8 cellular contexts compared by ENCODE assay signal in the genomic region with DNA sequence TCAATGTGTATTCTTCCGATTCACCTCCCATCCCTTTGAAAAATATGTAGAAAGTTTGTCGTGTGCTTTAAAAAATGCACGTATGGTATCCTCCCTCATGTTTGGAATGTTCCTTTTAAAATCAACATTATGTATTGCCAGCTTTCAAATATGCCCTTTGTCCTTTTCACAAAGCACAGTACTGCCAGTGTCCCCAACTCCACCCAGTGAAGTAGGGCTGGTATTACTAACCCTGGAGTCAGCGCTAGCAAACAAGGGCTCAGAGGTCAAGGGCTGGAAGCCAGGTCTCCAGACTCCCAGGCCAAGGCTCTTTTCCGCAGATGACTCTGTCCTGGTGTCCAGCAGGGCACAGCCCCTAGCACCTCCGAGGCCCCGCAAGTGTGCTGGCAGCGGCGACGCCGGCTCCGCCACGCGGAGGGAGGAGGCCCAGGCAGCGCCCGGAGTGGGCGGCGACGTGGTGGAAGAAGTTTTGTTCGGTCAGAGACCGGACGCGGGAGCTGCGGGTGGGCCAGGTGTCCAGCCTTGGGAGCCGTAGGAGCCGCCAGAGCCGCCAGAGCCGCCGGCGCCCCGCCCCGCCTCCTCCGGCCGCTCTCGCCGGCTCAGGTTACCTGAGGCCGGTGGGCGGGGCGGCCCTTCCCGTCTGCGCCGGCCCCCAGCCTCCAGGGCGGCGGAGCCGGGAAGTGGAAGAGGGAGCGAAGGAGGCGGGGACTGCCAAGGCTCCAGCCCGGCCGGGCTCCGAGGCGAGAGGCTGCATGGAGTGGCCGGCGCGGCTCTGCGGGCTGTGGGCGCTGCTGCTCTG. TPM values are rescaled to one million over a fixed set of nuclear protein-coding genes. Genes with fewer than 3 reads are reported as not detected.
A peak's percentile ranks its signal among the peaks of the same experiment; 100 is the strongest.
DNase-seq lines count a peak whose midpoint lies in the region; ATAC-seq and TF ChIP-seq lines count a peak whose summit lies in the region.

TSS of gene IL13RA1 (plus strand) at position 720 of the 799 bp plus-strand sequence. CDS start at position 753, 33 bp downstream.

- peak within 1 kb of the TSS; percentile 79 to 94 for H3K27ac ChIP-seq in esophagus (ENCODE audit: low read depth in 2 of 2, low read length in 1 of 2)
- peak within 1 kb of the TSS; percentile 94 to 95 for H3K27ac ChIP-seq in tibial artery

- no peak within 1 kb of the TSS for H3K27ac Mint-ChIP-seq in activated CD8-positive, alpha-beta memory T cell treated with anti-CD3 and anti-CD28 coated beads, Interleukin-2, amount 10 ng/mL, durations not matched to agents 7 days and 5 days

- peaks cover 12% of the 10 kb centered on the region for H3K4me1 Mint-ChIP-seq in activated CD8-positive, alpha-beta memory T cell treated with anti-CD3 and anti-CD28 coated beads, Interleukin-2, amount 10 ng/mL, durations not matched to agents 7 days and 5 days

- CTCF ChIA-PET in activated CD8-positive, alpha-beta memory T cell treated with anti-CD3 and anti-CD28 coated beads, Interleukin-2, amount 10 ng/mL, durations not matched to agents 7 days and 5 days (lab: Charles Lee): no interaction called here

- peak within 1 kb of the TSS; percentile 45 for H3K4me3 Mint-ChIP-seq in activated CD8-positive, alpha-beta memory T cell treated with anti-CD3 and anti-CD28 coated beads, Interleukin-2, amount 10 ng/mL, durations not matched to agents 7 days and 5 days

- peak; percentile 3 for DNase-seq in SKM-1 (lab: John Stamatoyannopoulos, UW; ENCODE audit: unreplicated experiment)
- no peak for DNase-seq in SKM-1 treated with dmso at 0.1 percent for 144 hours (lab: John Stamatoyannopoulos, UW; ENCODE audit: unreplicated experiment)
- peak; percentile 66 for DNase-seq in NCI-H2196 treated with DMSO at 0.1 percent for 48 hours (lab: John Stamatoyannopoulos, UW; ENCODE audit: unreplicated experiment)
- no peak for DNase-seq in activated CD8-positive, alpha-beta memory T cell treated with anti-CD3 and anti-CD28 coated beads, Interleukin-2, amount 10 ng/mL, durations not matched to agents 7 days and 5 days
- peak; percentile 72 for DNase-seq in mucosa of gallbladder (ENCODE audit: low spot score)
- DNase-seq in tibial artery: peak; percentile 80 to 92

- 3 to 35% methylated on average over 36 to 56 of the region's 56 CpGs for whole genome bisulfite sequencing in esophagus, 2 donors

- intact Hi-C loops in tibial artery (cut with DNase I; ENCODE audit: low total_unique reads): no loop called here

- no peaks in the 10 kb centered on the region for H3K9me3 Mint-ChIP-seq in activated CD8-positive, alpha-beta memory T cell treated with anti-CD3 and anti-CD28 coated beads, Interleukin-2, amount 10 ng/mL, durations not matched to agents 7 days and 5 days (ENCODE audit: low read depth)

- H3K27me3 ChIP-seq in esophagus (ENCODE audit: control insufficient read depth in 1 of 2, insufficient read depth in 2 of 2, low read length in 2 of 2): no peaks in the 10 kb centered on the region
- H3K27me3 ChIP-seq in tibial artery: no peaks in the 10 kb centered on the region

- peaks cover 38% of the 10 kb centered on the region for H3K27me3 Mint-ChIP-seq in activated CD8-positive, alpha-beta memory T cell treated with anti-CD3 and anti-CD28 coated beads, Interleukin-2, amount 10 ng/mL, durations not matched to agents 7 days and 5 days

- peak within 1 kb of the TSS; percentile 63 to 75 for H3K4me3 ChIP-seq in esophagus (ENCODE audit: low read depth in 1 of 2, low read length in 2 of 2)
- H3K4me3 ChIP-seq in tibial artery: peak within 1 kb of the TSS; percentile 80 to 84

- H3K36me3 ChIP-seq in esophagus (ENCODE audit: control insufficient read depth in 2 of 2, insufficient read depth in 2 of 2, low read length in 1 of 2) (no peaks in the 10 kb centered on the region), tibial artery (no peaks in the 10 kb centered on the region)

- no peaks in the 10 kb centered on the region for H3K36me3 Mint-ChIP-seq in activated CD8-positive, alpha-beta memory T cell treated with anti-CD3 and anti-CD28 coated beads, Interleukin-2, amount 10 ng/mL, durations not matched to agents 7 days and 5 days

- ATAC-seq in HG03025 (IDR thresholded peaks at IDR 0.05; ENCODE audit: low FRiP score, unreplicated experiment): peak; percentile 59
- ATAC-seq in activated CD8-positive, alpha-beta memory T cell treated with anti-CD3 and anti-CD28 coated beads, Interleukin-2, amount 10 ng/mL, durations not matched to agents 7 days and 5 days: peak; percentile 42

- H3K9me3 ChIP-seq in esophagus (ENCODE audit: control insufficient read depth in 2 of 2, insufficient read depth in 1 of 2, low read depth in 1 of 2, low read length in 1 of 2): no peaks in the 10 kb centered on the region
- no peaks in the 10 kb centered on the region for H3K9me3 ChIP-seq in tibial artery

- TF ChIP-seq CTCF in tibial artery (IDR thresholded peaks at IDR 0.05): no peak

- peaks cover 0 to 2% of the 10 kb centered on the region in 2 donors for H3K4me1 ChIP-seq in esophagus (ENCODE audit: control insufficient read depth in 2 of 2, insufficient read depth in 2 of 2, low read length in 1 of 2)
- peaks cover 0 to 62% (median 11%) of the 10 kb centered on the region in 4 donors for H3K4me1 ChIP-seq in tibial artery

RNA-seq across cellular contexts. Expression of gene IL13RA1, which starts in this region (rescaled TPM):
- total RNA-seq in activated CD8-positive, alpha-beta memory T cell treated with anti-CD3 and anti-CD28 coated beads, Interleukin-2, amount 10 ng/mL, durations not matched to agents 7 days and 5 days: not detected
- polyA plus RNA-seq in esophagus: 10 to 100 TPM; 32.5 to 32.8 TPM
- 42.2 TPM for total RNA-seq in mucosa of gallbladder

Comparison
In these comparisons a context has a peak if more than half of its experiments do, and no peak if none do; other contexts are left out.
1. RNA of gene IL13RA1 (total RNA-seq): 42.2 TPM in mucosa of gallbladder (single experiment); not detected in activated CD8-positive, alpha-beta memory T cell treated with anti-CD3 and anti-CD28 coated beads, Interleukin-2, amount 10 ng/mL, durations not matched to agents 7 days and 5 days; every median in the first group is over 10 times any median in the second.
2. DNase-seq: peak in SKM-1 (single experiment), NCI-H2196 treated with DMSO at 0.1 percent for 48 hours (single experiment), mucosa of gallbladder (single experiment) and tibial artery (2 of 2); none in SKM-1 treated with dmso at 0.1 percent for 144 hours (single experiment) and activated CD8-positive, alpha-beta memory T cell treated with anti-CD3 and anti-CD28 coated beads, Interleukin-2, amount 10 ng/mL, durations not matched to agents 7 days and 5 days (single experiment).
3. Peak in ATAC-seq in activated CD8-positive, alpha-beta memory T cell treated with anti-CD3 and anti-CD28 coated beads, Interleukin-2, amount 10 ng/mL, durations not matched to agents 7 days and 5 days; RNA of the gene not detected or under 1 TPM.